11 cellular contexts compared by ENCODE assay signal in the genomic region with DNA sequence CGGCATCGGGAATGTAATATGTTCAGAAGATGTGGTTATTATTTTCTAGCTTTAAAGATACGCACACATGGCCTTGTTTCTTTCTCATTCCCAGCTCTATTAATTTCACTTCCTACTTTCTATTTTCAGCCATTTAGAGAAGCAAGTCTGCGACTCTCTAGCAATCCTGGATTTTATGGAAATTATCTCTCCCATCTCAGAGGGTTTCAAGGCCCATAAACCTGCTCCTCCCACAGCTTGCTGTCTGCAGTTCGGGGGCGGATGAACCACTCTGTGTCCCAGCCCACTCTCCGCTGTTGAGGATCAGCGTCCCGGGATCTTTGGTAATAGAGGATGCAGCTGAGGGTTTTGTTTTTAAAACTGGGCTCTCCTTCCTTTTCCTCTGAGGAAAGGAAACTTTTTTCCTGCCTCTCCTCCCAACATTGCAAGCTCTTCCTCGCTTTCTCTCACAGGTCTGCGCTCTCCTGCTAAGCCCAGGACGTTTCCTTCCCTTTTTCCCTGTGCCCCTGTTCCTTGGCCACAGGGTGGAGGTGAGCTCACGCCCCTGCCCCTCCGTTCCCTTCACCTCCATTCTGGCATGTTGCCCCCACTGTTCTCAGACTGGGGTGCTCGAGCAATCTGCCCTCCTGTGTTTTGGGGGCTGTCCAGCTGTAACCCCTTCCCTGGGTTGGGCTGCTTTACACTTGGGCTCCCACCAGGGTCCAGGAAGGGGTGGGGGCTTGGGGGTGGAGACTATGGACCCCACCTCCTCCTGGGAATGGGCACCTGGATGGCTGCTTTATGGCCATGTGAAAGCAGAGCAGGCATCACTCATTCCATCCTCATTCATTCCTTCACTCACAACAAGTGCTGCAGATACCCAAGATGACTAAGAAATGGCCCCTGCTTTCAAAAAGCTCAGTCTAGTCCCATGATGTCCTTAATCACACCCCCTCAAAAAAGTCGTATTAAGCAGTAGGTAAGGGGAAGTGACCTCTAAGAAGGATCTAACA. TPM values are rescaled to one million over a fixed set of nuclear protein-coding genes. Genes with fewer than 3 reads are reported as not detected.
DNase-seq lines count a peak whose midpoint lies in the region; ATAC-seq, FAIRE-seq and TF ChIP-seq lines count a peak whose summit lies in the region.
"Had no signal": no experiment of that assay in that cellular context is flagged by ENCODE, and none has a peak within 500 bp of the region (broad histone marks: within the 10 kb centered on the region; RNA-seq: fewer than 3 reads in every experiment).

No MANE protein-coding gene starts in this region.

- POLR2A ChIA-PET in activated CD8-positive, alpha-beta T cell treated with anti-CD3 and anti-CD28 coated beads, Interleukin-2, amount 10 ng/mL, durations not matched to agents 7 days and 5 days (lab: Charles Lee), result no interaction called here

- CTCF ChIA-PET in activated CD8-positive, alpha-beta T cell treated with anti-CD3 and anti-CD28 coated beads, Interleukin-2, amount 10 ng/mL, durations not matched to agents 7 days and 5 days (lab: Charles Lee), result interaction anchor here (0.7 kb wide), 1 partner anchor 55 kb away, joined by 3 read pairs; a partner anchor contains a TSS

- intact Hi-C loops in sciatic nerve (cut with DNase I), result no loop called here

- no peaks in the 10 kb centered on the region for H3K9me3 Mint-ChIP-seq in activated CD8-positive, alpha-beta T cell treated with anti-CD3 and anti-CD28 coated beads, Interleukin-2, amount 10 ng/mL, durations not matched to agents 7 days and 5 days (ENCODE audit: insufficient read depth)
- H3K9me3 Mint-ChIP-seq: activated naive CD4-positive, alpha-beta T cell treated with anti-CD3 and anti-CD28 coated beads, Interleukin-2, amount 10 ng/mL, durations not matched to agents 7 days and 5 days had no signal

- H3K4me3 Mint-ChIP-seq in activated CD8-positive, alpha-beta T cell treated with anti-CD3 and anti-CD28 coated beads, Interleukin-2, amount 10 ng/mL, durations not matched to agents 7 days and 5 days, result no peak overlapping the region
- H3K4me3 Mint-ChIP-seq: activated naive CD4-positive, alpha-beta T cell treated with anti-CD3 and anti-CD28 coated beads, Interleukin-2, amount 10 ng/mL, durations not matched to agents 7 days and 5 days had no signal

- peaks cover 10% of the 10 kb centered on the region for H3K4me1 Mint-ChIP-seq in activated CD8-positive, alpha-beta T cell treated with anti-CD3 and anti-CD28 coated beads, Interleukin-2, amount 10 ng/mL, durations not matched to agents 7 days and 5 days (ENCODE audit: low read depth)

- DNase-seq in GM12891 (ENCODE audit: insufficient read length, low spot score), result no peak
- peak; percentile 14 for DNase-seq in NCI-H526 treated with DMSO at 0.1 percent for 48 hours (lab: John Stamatoyannopoulos, UW)
- DNase-seq in globus pallidus (ENCODE audit: low spot score), result peak; percentile 7
- no peak for DNase-seq in sciatic nerve (ENCODE audit: low spot score)
- DNase-seq in activated CD8-positive, alpha-beta T cell treated with anti-CD3 and anti-CD28 coated beads, Interleukin-2, amount 10 ng/mL, durations not matched to agents 7 days and 5 days, result no peak
- DNase-seq in NCI-H345 treated with DMSO at 0.1 percent for 48 hours (lab: John Stamatoyannopoulos, UW; ENCODE audit: unreplicated experiment), result no peak
- DNase-seq: activated naive CD4-positive, alpha-beta T cell treated with anti-CD3 and anti-CD28 coated beads, Interleukin-2, amount 10 ng/mL, durations not matched to agents 7 days and 5 days; dorsolateral prefrontal cortex; WERI-Rb-1 had no signal

- no peaks in the 10 kb centered on the region for H3K36me3 Mint-ChIP-seq in activated CD8-positive, alpha-beta T cell treated with anti-CD3 and anti-CD28 coated beads, Interleukin-2, amount 10 ng/mL, durations not matched to agents 7 days and 5 days (ENCODE audit: low read depth)
- H3K36me3 Mint-ChIP-seq: activated naive CD4-positive, alpha-beta T cell treated with anti-CD3 and anti-CD28 coated beads, Interleukin-2, amount 10 ng/mL, durations not matched to agents 7 days and 5 days had no signal

- peak; percentile 36 for ATAC-seq in sciatic nerve
- ATAC-seq in HG02759 (IDR thresholded peaks at IDR 0.05; ENCODE audit: unreplicated experiment), result no peak
- ATAC-seq in activated CD8-positive, alpha-beta T cell treated with anti-CD3 and anti-CD28 coated beads, Interleukin-2, amount 10 ng/mL, durations not matched to agents 7 days and 5 days, result no peak
- no peak for ATAC-seq in GM18873 (IDR thresholded peaks at IDR 0.05; ENCODE audit: low FRiP score, unreplicated experiment)

- TF ChIP-seq POLR2A in GM12891 (IDR thresholded peaks at IDR 0.05; ENCODE audit: low read depth, low read length), result no peak

- H3K27ac Mint-ChIP-seq in activated CD8-positive, alpha-beta T cell treated with anti-CD3 and anti-CD28 coated beads, Interleukin-2, amount 10 ng/mL, durations not matched to agents 7 days and 5 days, result no peak overlapping the region
- H3K27ac Mint-ChIP-seq: activated naive CD4-positive, alpha-beta T cell treated with anti-CD3 and anti-CD28 coated beads, Interleukin-2, amount 10 ng/mL, durations not matched to agents 7 days and 5 days had no signal

- H3K27me3 Mint-ChIP-seq in activated CD8-positive, alpha-beta T cell treated with anti-CD3 and anti-CD28 coated beads, Interleukin-2, amount 10 ng/mL, durations not matched to agents 7 days and 5 days (ENCODE audit: low read depth), result peaks cover 26% of the 10 kb centered on the region

- no peak for FAIRE-seq in GM12891 (lab: Jason Lieb, UNC)

TF ChIP-seq in GM12891, 5 proteins besides CTCF, POLR2A, EP300 and RAD21:
- TF ChIP-seq SPI1 (IDR thresholded peaks at IDR 0.05; ENCODE audit: low read depth, low read length) (peak; percentile 73), TAF1 (IDR thresholded peaks at IDR 0.05; ENCODE audit: low read depth, low read length) (no peak), POLR2AphosphoS5 (IDR thresholded peaks at IDR 0.05; ENCODE audit: low read depth, low read length) (no peak)

RNA-seq across cellular contexts. Expression of a gene that starts 54.9 kb away (rescaled TPM):
- polyA plus RNA-seq in GM12891 (2012; ENCODE audit: low read depth, missing spikeins), result 4.1 TPM
- 6.5 TPM for total RNA-seq in sciatic nerve
- 1 to 10 TPM; 7.3 to 9.0 TPM for total RNA-seq in activated CD8-positive, alpha-beta T cell treated with anti-CD3 and anti-CD28 coated beads, Interleukin-2, amount 10 ng/mL, durations not matched to agents 7 days and 5 days

Comparison
In these comparisons a context has a peak if more than half of its experiments do, and no peak if none do; other contexts are left out.
1. DNase-seq: peak in NCI-H526 treated with DMSO at 0.1 percent for 48 hours (single experiment) and globus pallidus (single experiment); none in GM12891 (single experiment), sciatic nerve (single experiment), activated CD8-positive, alpha-beta T cell treated with anti-CD3 and anti-CD28 coated beads, Interleukin-2, amount 10 ng/mL, durations not matched to agents 7 days and 5 days (single experiment) and NCI-H345 treated with DMSO at 0.1 percent for 48 hours (single experiment).